Comparison of ENCODE assay signal across 1 cellular context in genomic region chr1:199336745-199337640, GRCh38.
TF ChIP-seq lines count a peak whose summit lies in the region.

No MANE protein-coding gene starts in this region.

TF ChIP-seq in GM23338, 12 proteins besides CTCF, POLR2A, EP300 and RAD21 (continued from another document):
- TF ChIP-seq, protein P1, sequence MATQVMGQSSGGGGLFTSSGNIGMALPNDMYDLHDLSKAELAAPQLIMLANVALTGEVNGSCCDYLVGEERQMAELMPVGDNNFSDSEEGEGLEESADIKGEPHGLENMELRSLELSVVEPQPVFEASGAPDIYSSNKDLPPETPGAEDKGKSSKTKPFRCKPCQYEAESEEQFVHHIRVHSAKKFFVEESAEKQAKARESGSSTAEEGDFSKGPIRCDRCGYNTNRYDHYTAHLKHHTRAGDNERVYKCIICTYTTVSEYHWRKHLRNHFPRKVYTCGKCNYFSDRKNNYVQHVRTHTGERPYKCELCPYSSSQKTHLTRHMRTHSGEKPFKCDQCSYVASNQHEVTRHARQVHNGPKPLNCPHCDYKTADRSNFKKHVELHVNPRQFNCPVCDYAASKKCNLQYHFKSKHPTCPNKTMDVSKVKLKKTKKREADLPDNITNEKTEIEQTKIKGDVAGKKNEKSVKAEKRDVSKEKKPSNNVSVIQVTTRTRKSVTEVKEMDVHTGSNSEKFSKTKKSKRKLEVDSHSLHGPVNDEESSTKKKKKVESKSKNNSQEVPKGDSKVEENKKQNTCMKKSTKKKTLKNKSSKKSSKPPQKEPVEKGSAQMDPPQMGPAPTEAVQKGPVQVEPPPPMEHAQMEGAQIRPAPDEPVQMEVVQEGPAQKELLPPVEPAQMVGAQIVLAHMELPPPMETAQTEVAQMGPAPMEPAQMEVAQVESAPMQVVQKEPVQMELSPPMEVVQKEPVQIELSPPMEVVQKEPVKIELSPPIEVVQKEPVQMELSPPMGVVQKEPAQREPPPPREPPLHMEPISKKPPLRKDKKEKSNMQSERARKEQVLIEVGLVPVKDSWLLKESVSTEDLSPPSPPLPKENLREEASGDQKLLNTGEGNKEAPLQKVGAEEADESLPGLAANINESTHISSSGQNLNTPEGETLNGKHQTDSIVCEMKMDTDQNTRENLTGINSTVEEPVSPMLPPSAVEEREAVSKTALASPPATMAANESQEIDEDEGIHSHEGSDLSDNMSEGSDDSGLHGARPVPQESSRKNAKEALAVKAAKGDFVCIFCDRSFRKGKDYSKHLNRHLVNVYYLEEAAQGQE (IDR thresholded peaks at IDR 0.05; ENCODE audit: unreplicated experiment) = no peak
- TF ChIP-seq EZH2 (IDR thresholded peaks at IDR 0.05; ENCODE audit: low read depth, unreplicated experiment) (no peak), EZH2phosphoT487 (IDR thresholded peaks at IDR 0.05; ENCODE audit: unreplicated experiment) (no peak), ETS1 (IDR thresholded peaks at IDR 0.05) (no peak), ZNF331 (CRISPR knock-in tag; IDR thresholded peaks at IDR 0.05; ENCODE audit: low read depth) (no peak), ZNF114 (CRISPR knock-in tag; IDR thresholded peaks at IDR 0.05) (no peak)
